8 cellular contexts compared by ENCODE assay signal in the genomic region with DNA sequence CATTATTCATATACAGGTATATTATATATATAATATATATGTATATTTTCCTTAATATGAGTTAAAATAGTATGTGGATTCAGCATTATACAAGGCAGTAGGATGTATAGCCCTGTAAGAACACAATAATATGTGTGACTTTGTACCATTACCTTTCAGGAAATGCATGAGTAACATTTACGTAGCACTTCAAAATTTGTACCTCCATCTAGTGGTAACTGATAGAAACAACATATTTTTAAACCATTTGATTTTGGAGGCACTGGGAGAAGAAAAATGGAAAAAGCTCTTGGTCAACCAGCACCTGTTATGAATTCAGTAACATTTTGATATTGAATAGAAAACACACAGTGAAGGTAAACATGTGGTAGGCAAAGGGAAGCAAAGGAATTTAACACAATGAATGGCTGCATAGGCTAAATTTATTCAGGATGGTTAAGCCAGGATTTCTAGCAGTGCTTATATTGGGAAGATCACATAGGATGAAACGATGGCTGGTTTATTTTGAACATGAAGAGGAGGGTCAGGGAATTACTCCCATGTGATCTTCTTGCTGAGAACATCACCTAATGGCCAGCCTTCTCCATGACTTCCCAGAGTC.
DNase-seq lines count a peak whose midpoint lies in the region; ATAC-seq and TF ChIP-seq lines count a peak whose summit lies in the region.

No MANE protein-coding gene starts in this region.

- peak; percentile 58 for ATAC-seq in GM21526 (IDR thresholded peaks at IDR 0.05; ENCODE audit: low FRiP score, unreplicated experiment)
- no peak for ATAC-seq in HG02623 (IDR thresholded peaks at IDR 0.05; ENCODE audit: unreplicated experiment)
- no peak for ATAC-seq in sciatic nerve

- no peak overlapping the region for H3K4me3 Mint-ChIP-seq in nephron progenitor cell

- DNase-seq in DMS 273 treated with DMSO at 0.1 percent for 48 hours (lab: John Stamatoyannopoulos, UW) (peak; percentile 26), NCI-H2081 treated with DMSO at 0.1 percent for 48 hours (lab: John Stamatoyannopoulos, UW) (peak; percentile 42), choroid plexus epithelial cell (ENCODE audit: low read depth) (peak; percentile 68), nephron progenitor cell (no peak), RPMI8226 (no peak), sciatic nerve (ENCODE audit: low spot score) (no peak)

- H3K4me1 Mint-ChIP-seq in nephron progenitor cell: no peaks in the 10 kb centered on the region

- H3K9me3 Mint-ChIP-seq in nephron progenitor cell: no peaks in the 10 kb centered on the region

- peak; percentile 48 for TF ChIP-seq CTCF in choroid plexus epithelial cell (conservative IDR thresholded peaks at IDR 0.05; ENCODE audit: low read depth, low read length)
- peak; percentile 45 for TF ChIP-seq CTCF in nephron progenitor cell (IDR thresholded peaks at IDR 0.05)

- no peaks in the 10 kb centered on the region for H3K36me3 Mint-ChIP-seq in nephron progenitor cell (ENCODE audit: low read depth)

- H3K27me3 Mint-ChIP-seq in nephron progenitor cell (ENCODE audit: low read depth, poor library complexity): peaks cover 3% of the 10 kb centered on the region

- no peak overlapping the region for H3K27ac Mint-ChIP-seq in nephron progenitor cell

- intact Hi-C loops in sciatic nerve (cut with DNase I): loop anchor here (10.0 kb wide), 1 partner anchor 564 kb away; a partner anchor contains a TSS

- no peak overlapping the region for H3K4me3 ChIP-seq in choroid plexus epithelial cell (ENCODE audit: low read depth, low read length)

Comparison
In these comparisons a context has a peak if more than half of its experiments do, and no peak if none do; other contexts are left out.
1. DNase-seq: peak in DMS 273 treated with DMSO at 0.1 percent for 48 hours (single experiment), NCI-H2081 treated with DMSO at 0.1 percent for 48 hours (single experiment) and choroid plexus epithelial cell (single experiment); none in nephron progenitor cell (single experiment), RPMI8226 (single experiment) and sciatic nerve (single experiment).